1 cellular context compared by ENCODE assay signal in the genomic region with DNA sequence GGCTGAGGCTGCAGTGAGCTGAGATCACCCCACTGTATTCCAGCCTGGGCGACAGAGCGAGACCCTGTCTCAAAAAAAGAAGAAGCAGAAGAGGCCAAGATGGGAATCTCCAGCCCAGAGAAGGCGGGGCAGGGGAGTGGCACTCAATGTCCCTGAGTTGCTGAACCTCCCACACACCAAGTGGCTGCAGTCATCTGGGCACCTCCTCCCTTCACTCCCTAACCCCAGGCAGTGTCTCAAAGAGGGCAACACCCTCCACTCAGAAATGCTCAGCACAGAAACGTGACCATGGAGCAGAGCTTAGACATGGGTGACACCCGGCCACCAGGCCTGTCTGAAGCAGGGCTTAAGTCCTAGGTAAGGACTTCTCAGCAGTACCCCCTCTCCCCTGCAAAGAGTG.
TF ChIP-seq lines count a peak whose summit lies in the region.

No MANE protein-coding gene starts in this region.

TF ChIP-seq in IMR-90, 13 proteins besides CTCF, POLR2A, EP300 and RAD21:
- TF ChIP-seq MAFK (IDR thresholded peaks at IDR 0.05; ENCODE audit: low read depth, low read length): no peak
- TF ChIP-seq, protein P1, sequence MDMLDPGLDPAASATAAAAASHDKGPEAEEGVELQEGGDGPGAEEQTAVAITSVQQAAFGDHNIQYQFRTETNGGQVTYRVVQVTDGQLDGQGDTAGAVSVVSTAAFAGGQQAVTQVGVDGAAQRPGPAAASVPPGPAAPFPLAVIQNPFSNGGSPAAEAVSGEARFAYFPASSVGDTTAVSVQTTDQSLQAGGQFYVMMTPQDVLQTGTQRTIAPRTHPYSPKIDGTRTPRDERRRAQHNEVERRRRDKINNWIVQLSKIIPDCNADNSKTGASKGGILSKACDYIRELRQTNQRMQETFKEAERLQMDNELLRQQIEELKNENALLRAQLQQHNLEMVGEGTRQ (IDR thresholded peaks at IDR 0.05; ENCODE audit: low read depth, low read length): no peak
- no peak for TF ChIP-seq MXI1 (IDR thresholded peaks at IDR 0.05; ENCODE audit: borderline replicate concordance, low read depth, low read length)
- no peak for TF ChIP-seq CHD1 (IDR thresholded peaks at IDR 0.05; ENCODE audit: low read depth, low read length)
- TF ChIP-seq, protein P2, sequence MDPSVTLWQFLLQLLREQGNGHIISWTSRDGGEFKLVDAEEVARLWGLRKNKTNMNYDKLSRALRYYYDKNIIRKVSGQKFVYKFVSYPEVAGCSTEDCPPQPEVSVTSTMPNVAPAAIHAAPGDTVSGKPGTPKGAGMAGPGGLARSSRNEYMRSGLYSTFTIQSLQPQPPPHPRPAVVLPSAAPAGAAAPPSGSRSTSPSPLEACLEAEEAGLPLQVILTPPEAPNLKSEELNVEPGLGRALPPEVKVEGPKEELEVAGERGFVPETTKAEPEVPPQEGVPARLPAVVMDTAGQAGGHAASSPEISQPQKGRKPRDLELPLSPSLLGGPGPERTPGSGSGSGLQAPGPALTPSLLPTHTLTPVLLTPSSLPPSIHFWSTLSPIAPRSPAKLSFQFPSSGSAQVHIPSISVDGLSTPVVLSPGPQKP (IDR thresholded peaks at IDR 0.05; ENCODE audit: borderline replicate concordance, low read depth, low read length): no peak
- no peak for TF ChIP-seq CEBPB (IDR thresholded peaks at IDR 0.05; ENCODE audit: low read depth, low read length)
- no peak for TF ChIP-seq NFE2L2 (IDR thresholded peaks at IDR 0.05; ENCODE audit: low read depth, low read length)
- TF ChIP-seq SMC3 (IDR thresholded peaks at IDR 0.05; ENCODE audit: low read depth, low read length): no peak
- no peak for TF ChIP-seq RCOR1 (IDR thresholded peaks at IDR 0.05; ENCODE audit: insufficient replicate concordance, low read length)
TF ChIP-seq in IMR-90: peak in this region for 0.
